ENCODE assay signal across 9 cellular contexts in the genomic region with DNA sequence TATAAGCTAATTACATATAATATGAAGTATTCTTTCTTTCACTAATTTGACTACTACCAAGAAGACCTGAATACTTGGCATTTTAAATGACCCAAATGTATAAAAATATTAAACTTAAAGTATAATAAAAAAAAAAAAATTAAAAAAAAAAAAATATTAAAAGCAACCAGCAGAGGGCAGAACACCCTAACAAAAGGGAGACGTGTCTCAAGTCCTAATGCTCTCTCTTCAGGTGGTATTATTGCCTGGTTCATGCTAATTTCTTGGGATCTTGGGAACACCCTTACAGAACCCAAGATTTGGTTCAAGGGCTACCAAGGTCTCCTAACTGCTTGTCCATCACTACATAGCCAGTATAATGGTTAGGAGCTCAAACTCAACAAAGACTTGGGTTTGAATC.
DNase-seq lines count a peak whose midpoint lies in the region; ATAC-seq and TF ChIP-seq lines count a peak whose summit lies in the region.
"Had no signal": no experiment of that assay in that cellular context is flagged by ENCODE, and none has a peak within 500 bp of the region (broad histone marks: within the 10 kb centered on the region; RNA-seq: fewer than 3 reads in every experiment).

No MANE protein-coding gene starts in this region.

- H3K9me3 ChIP-seq in gastrocnemius medialis, result no peaks in the 10 kb centered on the region
- H3K9me3 ChIP-seq: SJSA1 had no signal

- TF ChIP-seq CTCF in gastrocnemius medialis (IDR thresholded peaks at IDR 0.05 in 4 of 5, conservative IDR thresholded peaks at IDR 0.05 in 1 of 5), result peak in 2 of 5 experiments; percentile 26 to 44

- no peaks in the 10 kb centered on the region for H3K36me3 ChIP-seq in gastrocnemius medialis
- H3K36me3 ChIP-seq: SJSA1 had no signal

- in situ Hi-C loops in gastrocnemius medialis (cut with MboI; ENCODE audit: low sequenced_read_pairs in 4 of 4), result loop anchor here in 3 of 4 donors (25.0 kb wide), 2 partner anchors 808 to 833 kb away; a partner anchor contains a TSS

- intact Hi-C loops in gastrocnemius medialis (cut with DNase I; ENCODE audit: low total_unique reads), result loop anchor here (2.0 kb wide), 1 partner anchor 819 kb away; no protein-coding TSS in a partner anchor

- no peak for ATAC-seq in stimulated activated naive CD8-positive, alpha-beta T cell treated with anti-CD3 and anti-CD28 coated beads, Interleukin-15, Interleukin-2, amounts not matched to agents 100 U/mL and 50 U/mL, for 24 hours
- no peak for ATAC-seq in gastrocnemius medialis

- H3K4me3 ChIP-seq in gastrocnemius medialis, result no peak overlapping the region
- H3K4me3 ChIP-seq: SJSA1 had no signal

- no peaks in the 10 kb centered on the region for H3K4me1 ChIP-seq in gastrocnemius medialis
- H3K4me1 ChIP-seq: SJSA1 had no signal

- no peaks in the 10 kb centered on the region for H3K27me3 ChIP-seq in gastrocnemius medialis

- TF ChIP-seq POLR2A in gastrocnemius medialis (IDR thresholded peaks at IDR 0.05), result no peak

- DNase-seq in Daoy (ENCODE audit: low read depth), result peak; percentile 4
- peak; percentile 39 for DNase-seq in HT-29 (ENCODE audit: low spot score)
- DNase-seq in astrocyte of the hippocampus (ENCODE audit: low read depth, low spot score), result peak; percentile 17
- peak; percentile 23 for DNase-seq in medulla oblongata (ENCODE audit: extremely low spot score)
- DNase-seq in activated CD4-positive, alpha-beta T cell treated with anti-CD3 and anti-CD28 coated beads for 1 hour, result no peak
- DNase-seq in NCI-H2029 (lab: John Stamatoyannopoulos, UW), result no peak
- DNase-seq in stimulated activated naive CD8-positive, alpha-beta T cell treated with anti-CD3 and anti-CD28 coated beads, Interleukin-15, Interleukin-2, amounts not matched to agents 100 U/mL and 50 U/mL, for 24 hours, result no peak
- DNase-seq in gastrocnemius medialis, result no peak

- H3K27ac ChIP-seq in gastrocnemius medialis, result no peak overlapping the region
- H3K27ac ChIP-seq: SJSA1 had no signal

Comparison
In these comparisons a context has a peak if more than half of its experiments do, and no peak if none do; other contexts are left out.
1. DNase-seq: peak in Daoy (single experiment), HT-29 (single experiment), astrocyte of the hippocampus (single experiment) and medulla oblongata (single experiment); none in activated CD4-positive, alpha-beta T cell treated with anti-CD3 and anti-CD28 coated beads for 1 hour (single experiment), NCI-H2029 (single experiment), stimulated activated naive CD8-positive, alpha-beta T cell treated with anti-CD3 and anti-CD28 coated beads, Interleukin-15, Interleukin-2, amounts not matched to agents 100 U/mL and 50 U/mL, for 24 hours (single experiment) and gastrocnemius medialis (0 of 2).